24 cellular contexts compared by ENCODE assay signal in the genomic region with DNA sequence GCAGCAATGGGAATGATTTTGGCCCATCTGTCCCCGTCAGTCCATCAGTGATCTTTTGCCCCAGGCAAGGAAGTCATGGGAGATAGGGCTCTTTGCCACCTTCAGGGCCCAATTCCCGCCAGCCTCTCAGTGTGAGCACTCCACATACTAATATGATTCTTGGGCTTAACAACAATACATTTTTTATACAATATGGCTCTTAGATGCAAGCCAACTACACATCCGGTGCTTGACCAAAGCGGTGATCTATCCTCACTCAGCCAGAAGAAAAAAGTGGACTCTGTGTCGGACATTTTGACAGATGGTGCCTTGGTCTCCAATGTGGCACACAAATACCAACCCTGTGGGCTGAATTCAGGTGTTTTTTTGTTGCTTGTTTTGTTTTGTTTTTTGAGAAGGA.
"Had no signal": no experiment of that assay in that cellular context is flagged by ENCODE, and none has a peak within 500 bp of the region (broad histone marks: within the 10 kb centered on the region; RNA-seq: fewer than 3 reads in every experiment).

No MANE protein-coding gene starts in this region.

- H3K4me1 ChIP-seq: esophagus squamous epithelium had no signal

- DNase-seq: dermis blood vessel endothelial cell; dorsolateral prefrontal cortex; effector CD4-positive, alpha-beta T cell; effector memory CD4-positive, alpha-beta T cell; erythroblast; esophagus squamous epithelium; foreskin fibroblast; foreskin melanocyte; gastrocnemius medialis; glutamatergic neuron; head of caudate nucleus; heart right ventricle; hippocampal formation; left cardiac atrium; left lung; left ventricle myocardium superior; lower lobe of right lung; mesenchymal stem cell; mucosa of descending colon; naive B cell; naive thymus-derived CD8-positive, alpha-beta T cell had no signal

- H3K27ac ChIP-seq: coronary artery, dorsolateral prefrontal cortex, epithelial cell of prostate, esophagus squamous epithelium, gastrocnemius medialis, heart right ventricle, left lung, lower lobe of right lung had no signal

- H3K27me3 Mint-ChIP-seq: naive B cell; naive thymus-derived CD8-positive, alpha-beta T cell had no signal

- H3K9me3 Mint-ChIP-seq: mesothelial cell of epicardium; naive B cell; naive thymus-derived CD8-positive, alpha-beta T cell had no signal

- H3K36me3 ChIP-seq: esophagus squamous epithelium, gastrocnemius medialis, heart right ventricle, left lung, lower lobe of right lung had no signal

- H3K27ac Mint-ChIP-seq: mesothelial cell of epicardium; naive thymus-derived CD8-positive, alpha-beta T cell had no signal

- H3K4me3 ChIP-seq: coronary artery, dorsolateral prefrontal cortex, esophagus squamous epithelium, gastrocnemius medialis, heart right ventricle, left lung, lower lobe of right lung, mucosa of descending colon had no signal

- H3K36me3 Mint-ChIP-seq: mesothelial cell of epicardium; naive B cell; naive thymus-derived CD8-positive, alpha-beta T cell had no signal

- H3K27me3 ChIP-seq: esophagus squamous epithelium, gastrocnemius medialis, heart right ventricle, left lung had no signal

- H3K9me3 ChIP-seq: esophagus squamous epithelium, gastrocnemius medialis, heart right ventricle, left lung, lower lobe of right lung, mucosa of descending colon had no signal

- H3K4me3 Mint-ChIP-seq: mesothelial cell of epicardium; naive thymus-derived CD8-positive, alpha-beta T cell had no signal
